ENCODE assay signal across 8 cellular contexts in genomic region chr15:72155635-72156616, GRCh38. TPM values are rescaled to one million over a fixed set of nuclear protein-coding genes. Genes with fewer than 3 reads are reported as not detected.
DNase-seq lines count a peak whose midpoint lies in the region; ATAC-seq and TF ChIP-seq lines count a peak whose summit lies in the region.

No MANE protein-coding gene starts in this region.

- intact Hi-C loops in Panc1 (cut with micrococcal nuclease; ENCODE audit: unreplicated experiment): loop anchor here (5.0 to 10.0 kb wide), 2 partner anchors 354 to 411 kb away; no protein-coding TSS in a partner anchor

- no peaks in the 10 kb centered on the region for H3K9me3 Mint-ChIP-seq in IgD-negative memory B cell
- H3K9me3 Mint-ChIP-seq in naive B cell: no peaks in the 10 kb centered on the region

- ATAC-seq in GM18868 (IDR thresholded peaks at IDR 0.05; ENCODE audit: unreplicated experiment) (peak; percentile 50), Panc1 (peak; percentile 98), naive B cell (ENCODE audit: low read depth in 2 of 2) (peak; percentile 75 to 86)

- no peaks in the 10 kb centered on the region for H3K27me3 ChIP-seq in Panc1 (ENCODE audit: control insufficient read depth, insufficient read depth, low read length)

- BruUV-seq in Panc1 (replicated peaks; lab: Mats Ljungman, UMichigan): no TSS peak

- H3K4me3 Mint-ChIP-seq in IgD-negative memory B cell (peak overlapping the region; percentile 23 to 90 (median 72)), naive B cell (peak overlapping the region; percentile 28 to 94 (median 80))

- peaks cover 0 to 4% (median 0%) of the 10 kb centered on the region in 3 donors for H3K4me1 Mint-ChIP-seq in IgD-negative memory B cell
- peaks cover 4 to 6% (median 6%) of the 10 kb centered on the region in 3 donors for H3K4me1 Mint-ChIP-seq in naive B cell

- peak; percentile 90 for TF ChIP-seq CTCF in Panc1 (IDR thresholded peaks at IDR 0.05)

- H3K36me3 ChIP-seq in Panc1 (ENCODE audit: control insufficient read depth, insufficient read depth, low read length): no peaks in the 10 kb centered on the region

- POLR2A ChIA-PET in Panc1 (lab: Charles Lee): no interaction called here

- H3K27me3 Mint-ChIP-seq in IgD-negative memory B cell: no peaks in the 10 kb centered on the region
- peaks cover 0 to 9% (median 5%) of the 10 kb centered on the region in 3 donors for H3K27me3 Mint-ChIP-seq in naive B cell

- in situ Hi-C loops in ACHN (cut with HindIII; ENCODE audit: low pct_ligation_motif_present, low pct_unique_long_range_greater_than_20kb, low sequenced_read_pairs) (no loop called here), Panc1 (cut with HindIII; ENCODE audit: low pct_unique_long_range_greater_than_20kb, low sequenced_read_pairs) (no loop called here)

- H3K27ac Mint-ChIP-seq in IgD-negative memory B cell (no peak overlapping the region), naive B cell (peak overlapping the region in 2 of 6 donors; percentile 35 to 70)

- H3K36me3 Mint-ChIP-seq in IgD-negative memory B cell (no peaks in the 10 kb centered on the region), naive B cell (no peaks in the 10 kb centered on the region)

- DNase-seq in ACHN (peak; percentile 85), Panc1 (ENCODE audit: low read depth, low spot score) (peak; percentile 81), fibroblast of gingiva (ENCODE audit: low read depth) (peak; percentile 67), naive B cell (peak; percentile 72)
- DNase-seq in activated T-cell treated with anti-CD3 and anti-CD28 coated beads, Interleukin-2, amount 50 U/mL, for 48 hours: peak; percentile 90 to 92
- DNase-seq in stimulated activated CD8-positive, alpha-beta memory T cell treated with anti-CD3 and anti-CD28 coated beads, Interleukin-7, amount 100 ng/mL, for 4 hours (ENCODE audit: low read depth in 2 of 2): peak; percentile 61 to 67

- H3K27ac ChIP-seq in Panc1 (ENCODE audit: low read length): peak overlapping the region; percentile 32; the same call in 1 of the 2 replicates

- H3K4me1 ChIP-seq in Panc1 (ENCODE audit: control insufficient read depth, insufficient read depth, low read length): peaks cover 8% of the 10 kb centered on the region

- no peaks in the 10 kb centered on the region for H3K9me3 ChIP-seq in Panc1 (ENCODE audit: control insufficient read depth, insufficient read depth, low read depth, low read length)

- CTCF ChIA-PET in Panc1 (lab: Charles Lee): interaction anchor here (0.6 to 1.7 kb wide), 6 partner anchors 23 to 692 kb away, joined by 3 to 15 read pairs (median 3); no protein-coding TSS in a partner anchor

- peak overlapping the region; percentile 45 to 72 for H3K4me3 ChIP-seq in Panc1 (ENCODE audit: low read depth in 2 of 2, low read length in 2 of 2)

RNA-seq across cellular contexts. Expression of gene SENP8, which starts 37.7 kb away (rescaled TPM):
- polyA plus RNA-seq in IgD-negative memory B cell (0.59 TPM), naive B cell (ENCODE audit: low read depth in 6 of 6) (under 1 TPM in 5 of 6 donors, not detected in 1; 0.41 to 0.84 (median 0.60) TPM)
- total RNA-seq in Panc1 (2021; ENCODE audit: unreplicated experiment): 2.9 TPM
- polyA plus RNA-seq in Panc1 (2012; ENCODE audit: insufficient read length): 2.0 TPM

RNA-seq across cellular contexts. Expression of gene MYO9A, which starts 38.0 kb away (rescaled TPM):
- polyA plus RNA-seq in IgD-negative memory B cell (23.1 TPM), naive B cell (ENCODE audit: low read depth in 6 of 6) (10 to 100 TPM; 10.8 to 26.7 (median 14.1) TPM)
- 41.6 TPM for total RNA-seq in Panc1 (2021; ENCODE audit: unreplicated experiment)
- 11.7 TPM for polyA plus RNA-seq in Panc1 (2012; ENCODE audit: insufficient read length)

RNA-seq across cellular contexts. Expression of gene GRAMD2A, which starts 41.7 kb away (rescaled TPM):
- not detected for polyA plus RNA-seq in IgD-negative memory B cell
- total RNA-seq in Panc1 (2021; ENCODE audit: unreplicated experiment): 1.3 TPM
- polyA plus RNA-seq in Panc1 (2012; ENCODE audit: insufficient read length): 2.5 TPM
- not detected for polyA plus RNA-seq in naive B cell (ENCODE audit: low read depth in 6 of 6)

Comparison
In these comparisons a context has a peak if more than half of its experiments do, and no peak if none do; other contexts are left out.
1. Peak in every context shown above with its lines: DNase-seq, ATAC-seq, H3K4me3 ChIP-seq and H3K27ac ChIP-seq.